In the genomic region with DNA sequence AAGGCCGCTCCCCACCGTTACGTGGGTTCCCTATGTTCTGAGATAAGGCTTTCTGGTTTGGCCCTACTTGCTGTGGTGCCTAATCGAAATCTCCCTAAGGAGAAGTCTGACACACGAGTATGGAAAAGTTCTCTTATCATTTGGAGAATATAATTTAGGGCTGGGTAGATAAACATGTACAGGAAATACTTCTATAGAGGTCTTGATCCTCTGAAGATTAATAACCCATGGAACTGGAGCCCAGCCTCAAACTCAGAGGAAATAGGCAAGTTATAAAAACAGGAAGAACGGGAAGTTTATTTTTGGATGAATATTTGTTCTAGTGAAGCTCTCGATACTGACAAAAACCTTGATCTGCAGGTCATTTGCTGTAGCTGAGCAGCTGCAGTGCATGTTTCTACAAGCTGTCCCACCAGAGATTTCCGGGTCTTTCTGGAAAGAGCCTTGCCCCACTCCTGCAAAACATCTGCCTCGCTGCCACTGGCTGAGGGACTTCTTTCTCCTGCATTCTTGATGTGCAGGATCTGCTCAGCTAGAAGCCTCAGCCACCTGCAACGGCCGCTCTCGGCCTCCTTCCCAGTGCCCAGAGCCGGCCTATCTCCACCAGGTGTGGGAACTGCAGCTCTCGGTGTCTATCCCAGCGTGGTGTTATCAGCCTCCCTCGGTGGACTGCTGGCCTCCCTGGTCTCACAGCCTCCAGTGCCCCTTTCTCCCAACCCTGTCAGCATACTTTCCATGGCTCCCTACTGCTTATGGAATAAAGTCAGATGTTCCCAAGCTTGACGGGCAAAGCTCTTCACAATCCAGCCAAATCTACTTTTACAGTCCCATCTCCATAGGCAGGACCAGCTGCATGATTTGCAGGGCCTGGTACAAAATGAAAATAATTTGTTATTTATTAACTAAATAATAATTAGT, we compare ENCODE assay signal across 10 cellular contexts. TPM values are rescaled to one million over a fixed set of nuclear protein-coding genes. Genes with fewer than 3 reads are reported as not detected.
DNase-seq lines count a peak whose midpoint lies in the region; ATAC-seq and TF ChIP-seq lines count a peak whose summit lies in the region.
"Had no signal": no experiment of that assay in that cellular context is flagged by ENCODE, and none has a peak within 500 bp of the region (broad histone marks: within the 10 kb centered on the region; RNA-seq: fewer than 3 reads in every experiment).

No MANE protein-coding gene starts in this region.

- H3K4me1 ChIP-seq in BLaER1 (peaks cover 80% of the 10 kb centered on the region), Peyer's patch (peaks cover 0 to 50% (median 8%) of the 10 kb centered on the region in 4 donors), ovary (ENCODE audit: insufficient read depth) (peaks cover 16% of the 10 kb centered on the region)

- no peak for TF ChIP-seq POLR2A in Peyer's patch (IDR thresholded peaks at IDR 0.05)
- TF ChIP-seq POLR2A in ovary (IDR thresholded peaks at IDR 0.05), result no peak

- peaks cover 8% of the 10 kb centered on the region for H3K27me3 Mint-ChIP-seq in activated CD4-positive, alpha-beta T cell treated with anti-CD3 and anti-CD28 coated beads, Interleukin-2, amount 10 ng/mL, durations not matched to agents 24 days and 14 days

- H3K36me3 ChIP-seq in BLaER1 (no peaks in the 10 kb centered on the region), Peyer's patch (no peaks in the 10 kb centered on the region), ovary (no peaks in the 10 kb centered on the region)

- no peaks in the 10 kb centered on the region for H3K36me3 Mint-ChIP-seq in activated CD4-positive, alpha-beta T cell treated with anti-CD3 and anti-CD28 coated beads, Interleukin-2, amount 10 ng/mL, durations not matched to agents 24 days and 14 days (ENCODE audit: low read depth)

- H3K9me3 ChIP-seq in BLaER1 (no peaks in the 10 kb centered on the region), Peyer's patch (no peaks in the 10 kb centered on the region), ovary (no peaks in the 10 kb centered on the region)

- H3K4me1 Mint-ChIP-seq in activated CD4-positive, alpha-beta T cell treated with anti-CD3 and anti-CD28 coated beads, Interleukin-2, amount 10 ng/mL, durations not matched to agents 24 days and 14 days, result peaks cover 39% of the 10 kb centered on the region

- no peak overlapping the region for H3K27ac Mint-ChIP-seq in activated CD4-positive, alpha-beta T cell treated with anti-CD3 and anti-CD28 coated beads, Interleukin-2, amount 10 ng/mL, durations not matched to agents 24 days and 14 days

- WGBS in ovary, 3 donors, result 10 to 22% (median 11%) methylated on average over 17 of the region's 17 CpGs

- peak overlapping the region; percentile 70 for H3K4me2 ChIP-seq in BLaER1

- H3K4me3 ChIP-seq in BLaER1 (no peak overlapping the region), Peyer's patch (no peak overlapping the region), ovary (no peak overlapping the region)

- no peak for DNase-seq in Peyer's patch
- peak; percentile 31 to 51 (median 40) for DNase-seq in ovary
- DNase-seq in putamen (ENCODE audit: low spot score), result no peak
- DNase-seq in activated CD4-positive, alpha-beta T cell treated with anti-CD3 and anti-CD28 coated beads, Interleukin-2, amount 10 ng/mL, durations not matched to agents 24 days and 14 days, result no peak
- DNase-seq in stimulated activated CD4-positive, alpha-beta T cell treated with anti-CD3 and anti-CD28 coated beads, Interleukin-4, amount 100 ng/mL, for 24 hours, result no peak
- DNase-seq: NCI-H1092 treated with DMSO at 0.1 percent for 48 hours had no signal

- H3K27me3 ChIP-seq in BLaER1 (no peaks in the 10 kb centered on the region), Peyer's patch (no peaks in the 10 kb centered on the region), ovary (no peaks in the 10 kb centered on the region)

- no peak overlapping the region for H3K4me3 Mint-ChIP-seq in activated CD4-positive, alpha-beta T cell treated with anti-CD3 and anti-CD28 coated beads, Interleukin-2, amount 10 ng/mL, durations not matched to agents 24 days and 14 days

- H3K27ac ChIP-seq in BLaER1 (peak overlapping the region; percentile 50; the same call in 1 of the 2 replicates), Peyer's patch (peak overlapping the region; percentile 35 to 78 (median 51)), ovary (peak overlapping the region; percentile 13 to 59)

- peak overlapping the region; percentile 36 for H3K9ac ChIP-seq in BLaER1

- peaks cover 91% of the 10 kb centered on the region for H4K20me1 ChIP-seq in BLaER1

- ATAC-seq in esophagus mucosa (peak; percentile 30), HG02970 (IDR thresholded peaks at IDR 0.05; ENCODE audit: low FRiP score, unreplicated experiment) (no peak)

- TF ChIP-seq CTCF in Peyer's patch (IDR thresholded peaks at IDR 0.05) (no peak), ovary (IDR thresholded peaks at IDR 0.05) (no peak)

- no peaks in the 10 kb centered on the region for H3K9me3 Mint-ChIP-seq in activated CD4-positive, alpha-beta T cell treated with anti-CD3 and anti-CD28 coated beads, Interleukin-2, amount 10 ng/mL, durations not matched to agents 24 days and 14 days
- H3K9me3 Mint-ChIP-seq: T-helper 2 cell treated with Interferon-gamma antibody and Interleukin-4, amounts not matched to agents 5 μg/mL and 100 μg/mL, for 36 hours had no signal

- TF ChIP-seq EP300 in ovary (IDR thresholded peaks at IDR 0.05), result no peak

- intact Hi-C loops in ovary (cut with DNase I), result no loop called here
- intact Hi-C loops in activated CD4-positive, alpha-beta T cell treated with anti-CD3 and anti-CD28 coated beads, Interleukin-2, amount 10 ng/mL, durations not matched to agents 24 days and 14 days (cut with micrococcal nuclease), result loop anchor here (1.0 to 5.0 kb wide), 6 partner anchors 25 to 169 kb away; no protein-coding TSS in a partner anchor

RNA-seq across cellular contexts. Expression of gene SPRED2, which starts 48.6 kb away (rescaled TPM):
- total RNA-seq in Peyer's patch (10 to 100 TPM; 14.9 to 26.9 (median 23.0) TPM), esophagus mucosa (12.8 TPM), ovary (10 to 100 TPM; 13.1 to 32.9 (median 17.6) TPM)
- polyA plus RNA-seq in ovary, result 10 to 100 TPM; 13.9 to 32.0 TPM
- 7.7 and 9.2 TPM in 2 replicates for total RNA-seq in activated CD4-positive, alpha-beta T cell treated with anti-CD3 and anti-CD28 coated beads, Interleukin-2, amount 10 ng/mL, durations not matched to agents 24 days and 14 days

Comparison
In these comparisons a context has a peak if more than half of its experiments do, and no peak if none do; other contexts are left out.
1. DNase-seq: peak in ovary (5 of 5); none in Peyer's patch (0 of 3), putamen (single experiment), activated CD4-positive, alpha-beta T cell treated with anti-CD3 and anti-CD28 coated beads, Interleukin-2, amount 10 ng/mL, durations not matched to agents 24 days and 14 days (single experiment) and stimulated activated CD4-positive, alpha-beta T cell treated with anti-CD3 and anti-CD28 coated beads, Interleukin-4, amount 100 ng/mL, for 24 hours (single experiment).
2. Peak in every context shown above with its lines, with median percentiles within 50 percentile points of each other: H3K27ac ChIP-seq.